36 cellular contexts compared by ENCODE assay signal in the genomic region with DNA sequence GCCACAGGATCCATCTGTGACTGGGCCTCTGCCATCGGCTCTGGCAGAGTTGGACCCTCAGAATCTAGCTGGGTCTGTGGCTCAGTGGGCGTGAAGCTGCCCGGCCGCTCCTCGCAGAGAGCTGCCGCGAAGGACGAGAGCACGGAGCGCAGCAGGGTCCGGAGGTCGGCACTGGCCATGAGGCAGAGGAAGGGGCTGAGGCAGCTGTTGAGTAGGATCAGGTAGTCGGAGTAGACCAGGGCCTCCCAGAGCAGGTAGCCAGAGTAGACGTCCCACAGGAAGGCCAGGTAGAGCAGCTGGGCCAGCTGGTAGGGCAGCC. TPM values are rescaled to one million over a fixed set of nuclear protein-coding genes. Genes with fewer than 3 reads are reported as not detected.
A peak's percentile ranks its signal among the peaks of the same experiment; 100 is the strongest.
DNase-seq lines count a peak whose midpoint lies in the region; ATAC-seq, FAIRE-seq and TF ChIP-seq lines count a peak whose summit lies in the region.
"Had no signal": no experiment of that assay in that cellular context is flagged by ENCODE, and none has a peak within 500 bp of the region (broad histone marks: within the 10 kb centered on the region; RNA-seq: fewer than 3 reads in every experiment).

No MANE protein-coding gene starts in this region.

- CTCF ChIA-PET in HEK293T (lab: Yijun Ruan, JAX), result no interaction called here

- POLR2A ChIA-PET in HEK293T (lab: Yijun Ruan, JAX), result interaction anchor here (0.9 to 1.5 kb wide), 5 partner anchors 9 to 60 kb away, joined by 3 to 5 read pairs (median 3); partner anchors contain the start of genes PPP1CA and RAD9A

- no peak overlapping the region for H3K4me2 ChIP-seq in astrocyte (ENCODE audit: low read length)

- H3K27me3 Mint-ChIP-seq in astrocyte (ENCODE audit: low read depth, unreplicated experiment), result peaks cover 10% of the 10 kb centered on the region
- H3K27me3 Mint-ChIP-seq in stimulated activated naive B cell treated with anti-CD40 and anti-IgM and Interleukin-4, amounts not matched to agents 10 μg/mL and 1 μg/mL and 100 μg/mL, for 72 hours, result no peaks in the 10 kb centered on the region
- H3K27me3 Mint-ChIP-seq: activated naive CD8-positive, alpha-beta T cell treated with anti-CD3 and anti-CD28 coated beads for 36 hours; stimulated activated naive CD8-positive, alpha-beta T cell treated with anti-CD3 and anti-CD28 coated beads, Interleukin-15, Interleukin-2, amounts not matched to agents 100 ng/mL and 50 ng/mL, for 24 hours; T-cell had no signal

- H3K4me1 ChIP-seq in heart left ventricle, result peaks cover 0 to 38% (median 5%) of the 10 kb centered on the region in 12 donors
- H3K4me1 ChIP-seq in astrocyte (ENCODE audit: insufficient read depth, low read length), result no peaks in the 10 kb centered on the region
- peaks cover 12% of the 10 kb centered on the region for H3K4me1 ChIP-seq in lower lobe of right lung
- H3K4me1 ChIP-seq: parathyroid adenoma had no signal

- ATAC-seq in heart left ventricle, result no peak
- no peak for ATAC-seq in Right ventricle myocardium superior (ENCODE audit: poor library complexity)
- no peak for ATAC-seq in lower lobe of right lung
- ATAC-seq in stimulated activated naive B cell treated with anti-CD40 and anti-IgM and Interleukin-4, amounts not matched to agents 10 μg/mL and 1 μg/mL and 100 μg/mL, for 72 hours (replicated peaks), result no peak
- ATAC-seq: T-cell had no signal

- H3K4me3 ChIP-seq in heart left ventricle, result no peak overlapping the region
- no peak overlapping the region for H3K4me3 ChIP-seq in astrocyte (ENCODE audit: insufficient read depth, low read depth, low read length)
- H3K4me3 ChIP-seq in lower lobe of right lung, result no peak overlapping the region
- H3K4me3 ChIP-seq: SJSA1 had no signal

- H3K36me3 Mint-ChIP-seq in astrocyte (ENCODE audit: low read depth, unreplicated experiment), result peaks cover 3% of the 10 kb centered on the region
- no peaks in the 10 kb centered on the region for H3K36me3 Mint-ChIP-seq in stimulated activated naive B cell treated with anti-CD40 and anti-IgM and Interleukin-4, amounts not matched to agents 10 μg/mL and 1 μg/mL and 100 μg/mL, for 72 hours
- H3K36me3 Mint-ChIP-seq: activated naive CD8-positive, alpha-beta T cell treated with anti-CD3 and anti-CD28 coated beads for 36 hours; T-cell had no signal

- no peaks in the 10 kb centered on the region for H4K20me1 ChIP-seq in astrocyte (ENCODE audit: insufficient read depth, low read length)

- peak overlapping the region; percentile 66 for H3K27ac Mint-ChIP-seq in astrocyte (ENCODE audit: unreplicated experiment)
- peak overlapping the region; percentile 94 for H3K27ac Mint-ChIP-seq in stimulated activated naive B cell treated with anti-CD40 and anti-IgM and Interleukin-4, amounts not matched to agents 10 μg/mL and 1 μg/mL and 100 μg/mL, for 72 hours
- H3K27ac Mint-ChIP-seq: activated naive CD8-positive, alpha-beta T cell treated with anti-CD3 and anti-CD28 coated beads for 36 hours; nephron; stimulated activated naive CD8-positive, alpha-beta T cell treated with anti-CD3 and anti-CD28 coated beads, Interleukin-15, Interleukin-2, amounts not matched to agents 100 ng/mL and 50 ng/mL, for 24 hours had no signal

- FAIRE-seq in astrocyte (lab: Jason Lieb, UNC), result no peak
- FAIRE-seq: A204.1, islet of Langerhans, RCC 7860, TTC549 had no signal

- 92 to 97% (median 94%) methylated on average over 13 to 14 of the region's 14 CpGs for WGBS in heart left ventricle, 4 donors

- H3K4me1 Mint-ChIP-seq in astrocyte (ENCODE audit: low read depth, unreplicated experiment), result no peaks in the 10 kb centered on the region
- peaks cover 36 to 82% of the 10 kb centered on the region in 2 donors for H3K4me1 Mint-ChIP-seq in stimulated activated naive B cell treated with anti-CD40 and anti-IgM and Interleukin-4, amounts not matched to agents 10 μg/mL and 1 μg/mL and 100 μg/mL, for 72 hours
- H3K4me1 Mint-ChIP-seq: nephron had no signal

- intact Hi-C loops in heart left ventricle (cut with DNase I), result no loop called here
- intact Hi-C loops in Right ventricle myocardium superior (cut with DNase I), result no loop called here
- intact Hi-C loops in lower lobe of right lung (cut with DNase I), result no loop called here

- H2AFZ ChIP-seq in astrocyte (ENCODE audit: low read depth, low read length), result no peak overlapping the region
- H2AFZ ChIP-seq: parathyroid adenoma had no signal

- H3K27me3 ChIP-seq in heart left ventricle, result no peaks in the 10 kb centered on the region
- no peaks in the 10 kb centered on the region for H3K27me3 ChIP-seq in astrocyte (ENCODE audit: insufficient read depth, low read length)
- no peaks in the 10 kb centered on the region for H3K27me3 ChIP-seq in lower lobe of right lung (ENCODE audit: low read depth)
- H3K27me3 ChIP-seq: SJSA1 had no signal

- TF ChIP-seq CTCF in heart left ventricle (IDR thresholded peaks at IDR 0.05), result no peak
- TF ChIP-seq CTCF in astrocyte (IDR thresholded peaks at IDR 0.05; ENCODE audit: insufficient read depth, low read depth, low read length), result no peak
- no peak for TF ChIP-seq CTCF in lower lobe of right lung (IDR thresholded peaks at IDR 0.05)

- no peaks in the 10 kb centered on the region for H3K9me3 Mint-ChIP-seq in astrocyte (ENCODE audit: unreplicated experiment)
- H3K9me3 Mint-ChIP-seq in stimulated activated naive B cell treated with anti-CD40 and anti-IgM and Interleukin-4, amounts not matched to agents 10 μg/mL and 1 μg/mL and 100 μg/mL, for 72 hours, result no peaks in the 10 kb centered on the region
- H3K9me3 Mint-ChIP-seq: activated naive CD8-positive, alpha-beta T cell treated with anti-CD3 and anti-CD28 coated beads for 36 hours; H9; nephron; stimulated activated naive CD8-positive, alpha-beta T cell treated with anti-CD3 and anti-CD28 coated beads, Interleukin-15, Interleukin-2, amounts not matched to agents 100 ng/mL and 50 ng/mL, for 24 hours; T-cell had no signal

- H3K9ac ChIP-seq in astrocyte (ENCODE audit: low read length), result no peak overlapping the region
- H3K9ac ChIP-seq: parathyroid adenoma had no signal

- DNase-seq in heart left ventricle (peak in 1 of 5 donors; percentile 21), Right ventricle myocardium superior (no peak), astrocyte (ENCODE audit: low read depth) (no peak), lower lobe of right lung (no peak), HEK293T (ENCODE audit: extremely low spot score) (no peak), GM03348 (ENCODE audit: low spot score) (no peak)
- DNase-seq in stimulated activated naive B cell treated with anti-CD40 and anti-IgM and Interleukin-4, amounts not matched to agents 10 μg/mL and 1 μg/mL and 100 μg/mL, for 72 hours, result no peak
- no peak for DNase-seq in stimulated activated CD4-positive, alpha-beta T cell treated with anti-CD3 and anti-CD28 coated beads, Interleukin-15, amount 100 ng/mL, for 24 hours
- DNase-seq: activated effector memory CD4-positive, alpha-beta T cell treated with anti-CD3 and anti-CD28 coated beads, Interleukin-2, amount 50 U/mL, for 16 hours; activated naive CD8-positive, alpha-beta T cell treated with anti-CD3 and anti-CD28 coated beads for 36 hours; activated T-cell treated with anti-CD3 and anti-CD28 coated beads for 4 hours; AML-193; H9; KG1; MM.1S; NCI-H1417 treated with DMSO at 0.1 percent for 48 hours; NCI-H2081 treated with DMSO at 0.1 percent for 48 hours; NCI-H226; stimulated activated CD4-positive, alpha-beta T cell treated with anti-CD3 and anti-CD28 coated beads, Interleukin-12 subunit alpha, Interleukin-12 subunit beta, amount 100 ng/mL, for 4 hours; T-cell had no signal

- H3K36me3 ChIP-seq in heart left ventricle (no peaks in the 10 kb centered on the region), astrocyte (ENCODE audit: insufficient read depth, low read length) (no peaks in the 10 kb centered on the region), lower lobe of right lung (no peaks in the 10 kb centered on the region)
- H3K36me3 ChIP-seq: SJSA1 had no signal

- H3K9me3 ChIP-seq in heart left ventricle (no peaks in the 10 kb centered on the region), astrocyte (ENCODE audit: insufficient read depth, low read depth, low read length) (no peaks in the 10 kb centered on the region), lower lobe of right lung (no peaks in the 10 kb centered on the region)
- H3K9me3 ChIP-seq: SJSA1 had no signal

- H3K27ac ChIP-seq in heart left ventricle (peak overlapping the region in 8 of 12 donors; percentile 1 to 69 (median 41)), astrocyte (ENCODE audit: low read depth, low read length) (no peak overlapping the region), lower lobe of right lung (peak overlapping the region; percentile 67)
- H3K27ac ChIP-seq: parathyroid adenoma, SJSA1 had no signal

- no peak overlapping the region for H3K4me3 Mint-ChIP-seq in astrocyte (ENCODE audit: unreplicated experiment)
- peak overlapping the region; percentile 32 to 51 for H3K4me3 Mint-ChIP-seq in stimulated activated naive B cell treated with anti-CD40 and anti-IgM and Interleukin-4, amounts not matched to agents 10 μg/mL and 1 μg/mL and 100 μg/mL, for 72 hours
- H3K4me3 Mint-ChIP-seq: activated naive CD8-positive, alpha-beta T cell treated with anti-CD3 and anti-CD28 coated beads for 36 hours; nephron; stimulated activated naive CD8-positive, alpha-beta T cell treated with anti-CD3 and anti-CD28 coated beads, Interleukin-15, Interleukin-2, amounts not matched to agents 100 ng/mL and 50 ng/mL, for 24 hours; T-cell had no signal

- TF ChIP-seq POLR2A in heart left ventricle (IDR thresholded peaks at IDR 0.05), result no peak

- H3K79me2 ChIP-seq in astrocyte (ENCODE audit: insufficient read depth, low read length), result no peaks in the 10 kb centered on the region
- H3K79me2 ChIP-seq: parathyroid adenoma had no signal

TF ChIP-seq in HEK293T, 16 proteins besides CTCF, POLR2A, EP300 and RAD21 (continues in another document):
- TF ChIP-seq LEF1 (IDR thresholded peaks at IDR 0.05; ENCODE audit: borderline replicate concordance) (no peak), NFRKB (IDR thresholded peaks at IDR 0.05) (no peak)

RNA-seq across cellular contexts. Expression of gene GPR152, which starts 0.9 kb away (rescaled TPM):
- total RNA-seq in heart left ventricle (not detected), Right ventricle myocardium superior (not detected), astrocyte (not detected in 2 replicates), lower lobe of right lung (not detected)
- not detected for polyA plus RNA-seq in heart left ventricle
- total RNA-seq: activated naive CD8-positive, alpha-beta T cell treated with anti-CD3 and anti-CD28 coated beads for 36 hours; aorta; fibroblast of lung; G401; H9; HT1080; liver; mononuclear cell; right cardiac atrium; SJSA1 had no signal
- polyA plus RNA-seq: aorta, fibroblast of lung, liver, right cardiac atrium, thymus had no signal

RNA-seq across cellular contexts. Expression of gene CABP4, which starts 3.5 kb away (rescaled TPM):
- total RNA-seq in heart left ventricle (1 to 10 TPM in 3 of 9 donors, under 1 TPM in 5, not detected in 1; 0.25 to 4.2 (median 0.61) TPM), Right ventricle myocardium superior (0.75 TPM), astrocyte (not detected in 2 replicates), lower lobe of right lung (4.0 TPM)
- under 1 TPM; 0.44 to 0.57 TPM for polyA plus RNA-seq in heart left ventricle
- total RNA-seq: fibroblast of lung, G401, H9, HT1080, SJSA1 had no signal
- polyA plus RNA-seq: fibroblast of lung had no signal

RNA-seq across cellular contexts. Expression of gene CORO1B, which starts 8.3 kb away (rescaled TPM):
- total RNA-seq in heart left ventricle (10 to 100 TPM; 14.6 to 53.3 (median 21.2) TPM), Right ventricle myocardium superior (27.1 TPM), astrocyte (102 and 124 TPM in 2 replicates), lower lobe of right lung (150 TPM)
- 10 to 100 TPM; 17.1 to 37.0 TPM for polyA plus RNA-seq in heart left ventricle

RNA-seq across cellular contexts. Expression of gene PTPRCAP, which starts 14.1 kb away (rescaled TPM):
- total RNA-seq in heart left ventricle (10 to 100 TPM in 1 of 9 donors, 1 to 10 TPM in 4, under 1 TPM in 4; 0.50 to 11.0 (median 1.3) TPM), Right ventricle myocardium superior (1.0 TPM), astrocyte (1.7 and 2.3 TPM in 2 replicates), lower lobe of right lung (15.7 TPM)
- 1 to 10 TPM; 1.1 to 1.4 TPM for polyA plus RNA-seq in heart left ventricle
- total RNA-seq: G401, HT1080 had no signal
- polyA plus RNA-seq: fibroblast of lung had no signal

RNA-seq across cellular contexts. Expression of gene TMEM134, which starts 17.4 kb away (rescaled TPM):
- total RNA-seq in heart left ventricle (100 to 1,000 TPM in 2 of 9 donors, 10 to 100 TPM in 7; 67.0 to 146 (median 77.2) TPM), Right ventricle myocardium superior (82.9 TPM), astrocyte (38.0 and 48.1 TPM in 2 replicates), lower lobe of right lung (49.1 TPM)
- polyA plus RNA-seq in heart left ventricle, result 10 to 100 TPM; 83.6 to 86.8 TPM
